Comparison of ENCODE assay signal across 17 cellular contexts in genomic region chr1:167800241-167800640, GRCh38.
A peak's percentile ranks its signal among the peaks of the same experiment; 100 is the strongest.
DNase-seq lines count a peak whose midpoint lies in the region; FAIRE-seq and TF ChIP-seq lines count a peak whose summit lies in the region.
"Had no signal": no experiment of that assay in that cellular context is flagged by ENCODE, and none has a peak within 500 bp of the region (broad histone marks: within the 10 kb centered on the region; RNA-seq: fewer than 3 reads in every experiment).

No MANE protein-coding gene starts in this region.

- H3K4me3 Mint-ChIP-seq in MCF 10A (ENCODE audit: unreplicated experiment) (no peak overlapping the region), osteocyte (ENCODE audit: unreplicated experiment) (no peak overlapping the region)

- DNase-seq in MCF 10A (ENCODE audit: unreplicated experiment) (no peak), mammary epithelial cell (no peak), RWPE1 (ENCODE audit: low spot score) (no peak), keratinocyte (ENCODE audit: low read depth, low spot score) (no peak), testis (peak; percentile 52), NCI-H510A treated with DMSO at 0.1 percent for 48 hours (lab: John Stamatoyannopoulos, UW) (no peak), osteocyte (ENCODE audit: extremely low spot score, unreplicated experiment) (no peak), NCI-H2029 (lab: John Stamatoyannopoulos, UW) (no peak)
- DNase-seq: DMS 273 treated with DMSO at 0.1 percent for 48 hours, MM.1S, NCI-H1417 treated with DMSO at 0.1 percent for 48 hours, NCI-H1930, NCI-H524 treated with DMSO at 0.1 percent for 48 hours, Peyer's patch, SHP77 had no signal

- CTCF ChIA-PET in MCF 10A (lab: Yijun Ruan, JAX) (interaction anchor here (0.7 to 6.0 kb wide), 12 partner anchors 9 to 200 kb away, joined by 3 to 67 read pairs (median 5); partner anchors contain the start of gene MPZL1), mammary epithelial cell (lab: Charles Lee; ENCODE audit: low non-redundant PET) (no interaction called here), RWPE1 (lab: Yijun Ruan, JAX) (interaction anchor here (1.2 kb wide), 1 partner anchor 85 kb away, joined by 6 read pairs; no protein-coding TSS in a partner anchor)

- H3K9me3 ChIP-seq in mammary epithelial cell (replicated peaks; ENCODE audit: insufficient read depth, low read length) (no peaks in the 10 kb centered on the region), keratinocyte (ENCODE audit: control insufficient read depth, low read depth, low read length) (no peaks in the 10 kb centered on the region), testis (no peaks in the 10 kb centered on the region)
- H3K9me3 ChIP-seq: HAP-1, Peyer's patch had no signal

- no peaks in the 10 kb centered on the region for H3K27me3 Mint-ChIP-seq in MCF 10A (ENCODE audit: insufficient read depth, unreplicated experiment)
- no peaks in the 10 kb centered on the region for H3K27me3 Mint-ChIP-seq in osteocyte (ENCODE audit: unreplicated experiment)

- H3K4me1 ChIP-seq in mammary epithelial cell (ENCODE audit: insufficient read depth, low read length) (peaks cover 50% of the 10 kb centered on the region), keratinocyte (ENCODE audit: control insufficient read depth, extremely low read depth, insufficient read depth, low read length) (peaks cover 41% of the 10 kb centered on the region), testis (peaks cover 30% of the 10 kb centered on the region)
- H3K4me1 ChIP-seq: HAP-1 had no signal

- intact Hi-C loops in MCF 10A (cut with micrococcal nuclease) (loop anchor here (10.0 kb wide), 1 partner anchor 245 kb away; the partner anchor contains the start of gene CREG1), mammary epithelial cell (cut with micrococcal nuclease) (no loop called here), testis (cut with DNase I; ENCODE audit: low total_unique reads) (loop anchor here (5.0 kb wide), 1 partner anchor 78 kb away; the partner anchor contains the start of gene MPZL1)

- no peak for TF ChIP-seq CTCF in MCF 10A (IDR thresholded peaks at IDR 0.05; ENCODE audit: unreplicated experiment)
- no peak for TF ChIP-seq CTCF in mammary epithelial cell (conservative IDR thresholded peaks at IDR 0.05 in 1 of 2, IDR thresholded peaks at IDR 0.05 in 1 of 2; ENCODE audit: extremely low read depth in 1 of 2, insufficient read depth in 1 of 2, low read depth in 1 of 2, low read length in 2 of 2)
- no peak for TF ChIP-seq CTCF in RWPE1 (conservative IDR thresholded peaks at IDR 0.05; ENCODE audit: low read depth)
- no peak for TF ChIP-seq CTCF in keratinocyte (optimal IDR thresholded peaks at IDR 0.05 in 1 of 3, IDR thresholded peaks at IDR 0.05 in 1 of 3, conservative IDR thresholded peaks at IDR 0.05 in 1 of 3; ENCODE audit: extremely low read depth in 1 of 3, insufficient read depth in 2 of 3, low read length in 3 of 3)
- no peak for TF ChIP-seq CTCF in testis (IDR thresholded peaks at IDR 0.05)
- no peak for TF ChIP-seq CTCF in osteocyte (IDR thresholded peaks at IDR 0.05)

- POLR2A ChIA-PET in MCF 10A (lab: Yijun Ruan, JAX) (interaction anchor here (0.6 to 9.7 kb wide), 20 partner anchors 8 to 542 kb away, joined by 3 to 202 read pairs (median 4); partner anchors contain the start of genes DCAF6, MPC2 and MPZL1), RWPE1 (lab: Yijun Ruan, JAX; ENCODE audit: low non-redundant PET) (interaction anchor here (0.6 to 0.9 kb wide), 3 partner anchors 78 to 500 kb away, joined by 3 to 9 read pairs (median 8); partner anchors contain the start of gene MPZL1)

- no peaks in the 10 kb centered on the region for H3K36me3 ChIP-seq in mammary epithelial cell (ENCODE audit: insufficient read depth, low read length)
- H3K36me3 ChIP-seq in keratinocyte (ENCODE audit: control insufficient read depth in 2 of 2, extremely low read depth in 1 of 2, insufficient read depth in 2 of 2, low read length in 2 of 2): peaks cover 0 to 3% of the 10 kb centered on the region in 2 experiments
- H3K36me3 ChIP-seq in testis (ENCODE audit: low read depth, missing control alignments): no peaks in the 10 kb centered on the region
- H3K36me3 ChIP-seq: HAP-1, Peyer's patch had no signal

- H3K27ac ChIP-seq in mammary epithelial cell (ENCODE audit: insufficient read depth, low read depth, low read length) (no peak overlapping the region), RWPE1 (peak overlapping the region; percentile 85), keratinocyte (ENCODE audit: control insufficient read depth, insufficient read depth, low read length) (no peak overlapping the region), testis (peak overlapping the region; percentile 26 to 71)
- H3K27ac ChIP-seq: C4-2B, Peyer's patch had no signal

- H3K79me2 ChIP-seq in mammary epithelial cell (ENCODE audit: insufficient read depth, low read length) (no peaks in the 10 kb centered on the region), keratinocyte (ENCODE audit: control insufficient read depth, insufficient read depth, low read length) (no peaks in the 10 kb centered on the region)

- H3K36me3 Mint-ChIP-seq in MCF 10A (ENCODE audit: insufficient read depth, unreplicated experiment) (peaks cover 14% of the 10 kb centered on the region), osteocyte (ENCODE audit: unreplicated experiment) (peaks cover 6% of the 10 kb centered on the region)

- no peak for FAIRE-seq in keratinocyte (lab: Jason Lieb, UNC)

- in situ Hi-C loops in mammary epithelial cell (cut with MboI; ENCODE audit: low sequenced_read_pairs in 2 of 2): loop anchor here in 1 of 2 donors (5.0 kb wide), 1 partner anchor 78 kb away; the partner anchor contains the start of gene MPZL1

- H3K9me3 Mint-ChIP-seq in MCF 10A (ENCODE audit: unreplicated experiment): no peaks in the 10 kb centered on the region
- no peaks in the 10 kb centered on the region for H3K9me3 Mint-ChIP-seq in osteocyte (ENCODE audit: unreplicated experiment)

- H3K4me1 Mint-ChIP-seq in MCF 10A (ENCODE audit: insufficient read depth, unreplicated experiment): peaks cover 59% of the 10 kb centered on the region
- peaks cover 38% of the 10 kb centered on the region for H3K4me1 Mint-ChIP-seq in osteocyte (ENCODE audit: unreplicated experiment)

- dilution Hi-C loops in mammary epithelial cell (cut with HindIII; ENCODE audit: low sequenced_read_pairs) (loop anchor here (5.0 kb wide), 2 partner anchors 33 to 78 kb away; partner anchors contain the start of gene MPZL1), keratinocyte (cut with MboI; ENCODE audit: extremely low pct_ligation_motif_present, low sequenced_read_pairs) (no loop called here)

- H4K20me1 ChIP-seq in mammary epithelial cell (ENCODE audit: insufficient read depth, low read length) (no peaks in the 10 kb centered on the region), keratinocyte (ENCODE audit: control insufficient read depth, extremely low read depth, insufficient read depth, low read length) (no peaks in the 10 kb centered on the region)

- TF ChIP-seq POLR2A in testis (IDR thresholded peaks at IDR 0.05): no peak

- BruUV-seq in MCF 10A (replicated peaks; lab: Mats Ljungman, UMichigan) (no TSS peak), mammary epithelial cell (replicated peaks; lab: Mats Ljungman, UMichigan) (no TSS peak)

- H3K27ac Mint-ChIP-seq in MCF 10A (ENCODE audit: low read depth, unreplicated experiment) (peak overlapping the region; percentile 23), osteocyte (ENCODE audit: unreplicated experiment) (no peak overlapping the region)

- H3K9me1 ChIP-seq in keratinocyte (ENCODE audit: control insufficient read depth, extremely low read depth, insufficient read depth, low read length): no peaks in the 10 kb centered on the region

- H3K4me2 ChIP-seq in mammary epithelial cell (ENCODE audit: insufficient read depth, low read depth, low read length) (no peak overlapping the region), keratinocyte (ENCODE audit: control insufficient read depth, extremely low read depth, insufficient read depth, low read depth, low read length) (peak overlapping the region; percentile 24)

- no peak overlapping the region for H2AFZ ChIP-seq in mammary epithelial cell (ENCODE audit: low read depth, low read length)
- H2AFZ ChIP-seq in keratinocyte (ENCODE audit: control insufficient read depth, low read length): no peak overlapping the region

- H3K27me3 ChIP-seq in mammary epithelial cell (ENCODE audit: insufficient read depth, low read length) (no peaks in the 10 kb centered on the region), keratinocyte (ENCODE audit: control insufficient read depth, extremely low read depth, insufficient read depth, low read length) (no peaks in the 10 kb centered on the region), testis (no peaks in the 10 kb centered on the region)
- H3K27me3 ChIP-seq: Peyer's patch had no signal

- WGBS in mammary epithelial cell (ENCODE audit: low coverage, missing lambda C conversion rate): 55% methylated on average over 2 of the region's 4 CpGs
- WGBS in testis, 2 donors: 22 to 36% methylated on average over 4 of the region's 4 CpGs

- no peak overlapping the region for H3K4me3 ChIP-seq in mammary epithelial cell (replicated peaks in 1 of 3; ENCODE audit: insufficient read depth in 1 of 3, low read depth in 2 of 3, low read length in 3 of 3)
- no peak overlapping the region for H3K4me3 ChIP-seq in keratinocyte (ENCODE audit: control insufficient read depth in 2 of 3, extremely low read depth in 1 of 3, insufficient read depth in 2 of 3, low read depth in 1 of 3, low read length in 3 of 3)
- H3K4me3 ChIP-seq in testis: no peak overlapping the region
- H3K4me3 ChIP-seq: HAP-1, Peyer's patch had no signal

- no peak overlapping the region for H3K9ac ChIP-seq in mammary epithelial cell (ENCODE audit: insufficient read depth, low read length)
- H3K9ac ChIP-seq in keratinocyte (ENCODE audit: control insufficient read depth, extremely low read depth, insufficient read depth, low read length): no peak overlapping the region

Comparison
In these comparisons a context has a peak if more than half of its experiments do, and no peak if none do; other contexts are left out.
1. H3K27ac ChIP-seq: peak in RWPE1 (single experiment) and testis (2 of 2); none in mammary epithelial cell (single experiment) and keratinocyte (single experiment).